8 cellular contexts compared by ENCODE assay signal in the genomic region with DNA sequence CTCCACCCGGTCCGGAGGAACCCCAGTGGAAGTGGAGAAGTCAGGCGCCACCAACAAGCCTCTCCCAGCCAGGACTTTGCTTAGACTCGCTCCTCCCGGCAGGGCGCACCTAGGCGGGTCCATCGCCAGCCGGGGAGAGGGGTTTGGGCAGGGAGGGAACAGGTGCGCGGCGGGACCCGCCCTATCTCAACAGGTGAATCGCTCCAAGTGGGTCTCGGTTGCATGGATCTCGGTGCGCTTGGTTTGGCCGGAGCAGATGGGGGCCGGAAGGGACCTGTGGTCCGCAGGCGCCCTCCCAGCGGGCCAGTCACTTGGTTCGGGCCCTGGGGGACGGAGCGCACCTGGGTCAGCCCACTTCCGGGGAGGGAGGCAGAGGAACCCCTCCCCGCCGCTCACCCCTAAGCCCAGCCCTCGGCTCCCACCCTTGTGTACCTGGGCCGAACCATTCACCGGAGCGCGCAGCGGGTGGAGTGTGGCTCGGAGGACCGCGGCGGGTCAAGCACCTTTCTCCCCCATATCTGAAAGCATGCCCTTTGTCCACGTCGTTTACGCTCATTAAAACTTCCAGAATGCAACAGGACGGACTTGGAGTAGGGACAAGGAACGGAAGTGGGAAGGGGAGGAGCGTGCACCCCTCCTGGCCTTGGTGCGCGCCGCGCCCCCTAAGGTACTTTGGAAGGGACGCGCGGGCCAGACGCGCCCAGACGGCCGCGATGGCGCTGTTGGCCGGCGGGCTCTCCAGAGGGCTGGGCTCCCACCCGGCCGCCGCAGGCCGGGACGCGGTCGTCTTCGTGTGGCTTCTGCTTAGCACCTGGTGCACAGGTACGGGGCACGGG. TPM values are rescaled to one million over a fixed set of nuclear protein-coding genes. Genes with fewer than 3 reads are reported as not detected.
A peak's percentile ranks its signal among the peaks of the same experiment; 100 is the strongest.
DNase-seq lines count a peak whose midpoint lies in the region; ATAC-seq and TF ChIP-seq lines count a peak whose summit lies in the region.

A gene with protein sequence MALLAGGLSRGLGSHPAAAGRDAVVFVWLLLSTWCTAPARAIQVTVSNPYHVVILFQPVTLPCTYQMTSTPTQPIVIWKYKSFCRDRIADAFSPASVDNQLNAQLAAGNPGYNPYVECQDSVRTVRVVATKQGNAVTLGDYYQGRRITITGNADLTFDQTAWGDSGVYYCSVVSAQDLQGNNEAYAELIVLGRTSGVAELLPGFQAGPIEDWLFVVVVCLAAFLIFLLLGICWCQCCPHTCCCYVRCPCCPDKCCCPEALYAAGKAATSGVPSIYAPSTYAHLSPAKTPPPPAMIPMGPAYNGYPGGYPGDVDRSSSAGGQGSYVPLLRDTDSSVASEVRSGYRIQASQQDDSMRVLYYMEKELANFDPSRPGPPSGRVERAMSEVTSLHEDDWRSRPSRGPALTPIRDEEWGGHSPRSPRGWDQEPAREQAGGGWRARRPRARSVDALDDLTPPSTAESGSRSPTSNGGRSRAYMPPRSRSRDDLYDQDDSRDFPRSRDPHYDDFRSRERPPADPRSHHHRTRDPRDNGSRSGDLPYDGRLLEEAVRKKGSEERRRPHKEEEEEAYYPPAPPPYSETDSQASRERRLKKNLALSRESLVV (plus strand): TSS at position 693 of the 836 bp plus-strand sequence. CDS start 21 bp downstream, at position 714.

- peak within 1 kb of the TSS; percentile 89 to 92 for H3K4me3 Mint-ChIP-seq in effector memory CD8-positive, alpha-beta T cell
- peak within 1 kb of the TSS; percentile 93 to 98 (median 94) for H3K4me3 Mint-ChIP-seq in naive thymus-derived CD8-positive, alpha-beta T cell

- 0 out of 4 replicates have a peak, but pooled peaks cover 0 to 5% of the 10 kb centered on the region in 2 experiments for H3K9me3 ChIP-seq in HCT116 (ENCODE audit: control insufficient read depth in 1 of 2, insufficient read depth in 1 of 2, low read depth in 1 of 2, low read length in 2 of 2)
- H3K9me3 ChIP-seq in testis: no peaks in the 10 kb centered on the region

- H3K27ac Mint-ChIP-seq in effector memory CD8-positive, alpha-beta T cell: peak within 1 kb of the TSS; percentile 94 to 95
- H3K27ac Mint-ChIP-seq in naive thymus-derived CD8-positive, alpha-beta T cell: peak within 1 kb of the TSS; percentile 93 to 99 (median 98)

- intact Hi-C loops in HCT116 (cut with micrococcal nuclease) (loop anchor here (5.0 kb wide), 2 partner anchors 86 to 181 kb away; no protein-coding TSS in a partner anchor), testis (cut with DNase I; ENCODE audit: low total_unique reads) (no loop called here)

- POLR2A ChIA-PET in HCT116 (lab: Charles Lee): interaction anchor here (1.0 kb wide), 1 partner anchor 760 kb away, joined by 3 read pairs; a partner anchor contains a TSS
- POLR2A ChIA-PET in naive thymus-derived CD8-positive, alpha-beta T cell (lab: Charles Lee): interaction anchor here (0.6 to 2.4 kb wide), 6 partner anchors 19 to 106 kb away, joined by 4 to 24 read pairs (median 5); a partner anchor contains a TSS

- H3K4me1 Mint-ChIP-seq in effector memory CD8-positive, alpha-beta T cell (ENCODE audit: low read depth in 2 of 2): peaks cover 25 to 27% of the 10 kb centered on the region in 2 donors
- peaks cover 25 to 49% (median 45%) of the 10 kb centered on the region in 4 donors for H3K4me1 Mint-ChIP-seq in naive thymus-derived CD8-positive, alpha-beta T cell

- H3K27me3 Mint-ChIP-seq in effector memory CD8-positive, alpha-beta T cell: peaks cover 16 to 27% of the 10 kb centered on the region in 2 donors
- peaks cover 0 to 2% (median 0%) of the 10 kb centered on the region in 5 donors for H3K27me3 Mint-ChIP-seq in naive thymus-derived CD8-positive, alpha-beta T cell

- H4K20me1 ChIP-seq in HCT116 (ENCODE audit: insufficient read depth): peaks cover 4% of the 10 kb centered on the region; the same call in 1 of the 2 replicates

- peak within 1 kb of the TSS; percentile 93 for H3K9ac ChIP-seq in HCT116 (ENCODE audit: low read length)

- H2AFZ ChIP-seq in HCT116 (ENCODE audit: low read depth, low read length, poor library complexity, severe bottlenecking): peak within 1 kb of the TSS; percentile 25

- DNase-seq in HCT116 (ENCODE audit: low read depth, low spot score) (peak; percentile 94), NCI-H146 (lab: John Stamatoyannopoulos, UW) (peak; percentile 98), testis (peak; percentile 93), NCI-H1694 treated with DMSO at 0.1 percent for 48 hours (lab: John Stamatoyannopoulos, UW) (no peak)
- DNase-seq in activated CD4-positive, alpha-beta T cell treated with anti-CD3 and anti-CD28 coated beads, Interleukin-2, amount 50 U/mL, for 1 hour: peak; percentile 78
- peak; percentile 65 to 68 (median 68) for DNase-seq in effector memory CD8-positive, alpha-beta T cell
- DNase-seq in naive thymus-derived CD8-positive, alpha-beta T cell: peak; percentile 74 to 94 (median 86)

- H3K4me1 ChIP-seq in HCT116 (ENCODE audit: control insufficient read depth in 1 of 2, insufficient read depth in 2 of 2, low read length in 2 of 2): peaks cover 10 to 26% of the 10 kb centered on the region in 2 experiments
- no peaks in the 10 kb centered on the region for H3K4me1 ChIP-seq in testis

- RAD21 ChIA-PET in HCT116 (lab: Charles Lee; ENCODE audit: low non-redundant PET in 1 of 2, low total read pairs in 2 of 2, uncharacterized antibody in 2 of 2, unreplicated experiment in 2 of 2): no interaction called here

- H3K27ac ChIP-seq in HCT116 (ENCODE audit: low read depth, low read length) (peak within 1 kb of the TSS; percentile 98), testis (peak within 1 kb of the TSS; percentile 86 to 88)

- no TSS peak for BruUV-seq in HCT116 (replicated peaks; lab: Mats Ljungman, UMichigan)

- H3K9me2 ChIP-seq in HCT116 (ENCODE audit: insufficient read depth): no peaks in the 10 kb centered on the region

- TF ChIP-seq CTCF in HCT116 (IDR thresholded peaks at IDR 0.05 in 2 of 3, conservative IDR thresholded peaks at IDR 0.05 in 1 of 3; ENCODE audit: borderline replicate concordance in 1 of 3, insufficient read depth in 1 of 3, low read depth in 2 of 3, low read length in 2 of 3) (no peak), testis (IDR thresholded peaks at IDR 0.05) (peak in 1 of 3 experiments; percentile 3)

- 1% methylated on average over 68 of the region's 69 CpGs; no CpG with 5 or more reads in 1 of the 2 donors for WGBS in testis, 2 donors

- TF ChIP-seq POLR2A in HCT116 (IDR thresholded peaks at IDR 0.05; ENCODE audit: borderline replicate concordance, extremely low read depth, insufficient read depth, insufficient read length) (peak; percentile 99), testis (IDR thresholded peaks at IDR 0.05) (no peak)

- H3K9me3 Mint-ChIP-seq in effector memory CD8-positive, alpha-beta T cell: no peaks in the 10 kb centered on the region
- peaks cover 0 to 10% (median 2%) of the 10 kb centered on the region in 9 donors for H3K9me3 Mint-ChIP-seq in naive thymus-derived CD8-positive, alpha-beta T cell

- H3K36me3 Mint-ChIP-seq in effector memory CD8-positive, alpha-beta T cell (ENCODE audit: insufficient read depth): peaks cover 27% of the 10 kb centered on the region
- peaks cover 5 to 38% (median 6%) of the 10 kb centered on the region in 3 donors for H3K36me3 Mint-ChIP-seq in naive thymus-derived CD8-positive, alpha-beta T cell

- H3K79me2 ChIP-seq in HCT116 (ENCODE audit: insufficient read depth, low read length): peaks cover 44% of the 10 kb centered on the region

- H3K4me3 ChIP-seq in GM08714 (ENCODE audit: low read length): peak within 1 kb of the TSS; percentile 64
- peak within 1 kb of the TSS; percentile 98 to 99 for H3K4me3 ChIP-seq in HCT116 (replicated peaks in 1 of 2; ENCODE audit: low read depth in 1 of 2, low read length in 2 of 2)
- peak within 1 kb of the TSS; percentile 60 to 78 for H3K4me3 ChIP-seq in testis

- CTCF ChIA-PET in HCT116 (lab: Charles Lee): no interaction called here

- peak within 1 kb of the TSS; percentile 93 for H3K4me2 ChIP-seq in HCT116 (ENCODE audit: low read length)

- H3K27me3 ChIP-seq in HCT116 (ENCODE audit: insufficient read depth, low read length) (no peaks in the 10 kb centered on the region), testis (no peaks in the 10 kb centered on the region)

- H3K36me3 ChIP-seq in HCT116 (ENCODE audit: control insufficient read depth in 1 of 2, insufficient read depth in 2 of 2, low read length in 2 of 2): peaks cover 12 to 22% of the 10 kb centered on the region in 2 experiments
- H3K36me3 ChIP-seq in testis (ENCODE audit: low read depth, missing control alignments): no peaks in the 10 kb centered on the region

- peak; percentile 84 for ATAC-seq in HCT116
- ATAC-seq in effector memory CD8-positive, alpha-beta T cell (replicated peaks): peak; percentile 88
- ATAC-seq in naive thymus-derived CD8-positive, alpha-beta T cell: peak; percentile 85 to 90

- no peak for TF ChIP-seq RAD21 in HCT116 (IDR thresholded peaks at IDR 0.05; ENCODE audit: low read depth)

TF ChIP-seq in HCT116, 20 proteins besides CTCF, POLR2A, EP300 and RAD21 (continues in another document):
- TF ChIP-seq TCF7L2 (IDR thresholded peaks at IDR 0.05; ENCODE audit: borderline replicate concordance, extremely low read depth, insufficient read depth, insufficient read length) (peak; percentile 20), ZFX (IDR thresholded peaks at IDR 0.05) (no peak; the same call in 1 of the 2 replicates), POLR2AphosphoS5 (IDR thresholded peaks at IDR 0.05; ENCODE audit: low read depth, low read length) (peak; percentile 99), JUND (IDR thresholded peaks at IDR 0.05) (peak; percentile 85)
- TF ChIP-seq, protein P1, sequence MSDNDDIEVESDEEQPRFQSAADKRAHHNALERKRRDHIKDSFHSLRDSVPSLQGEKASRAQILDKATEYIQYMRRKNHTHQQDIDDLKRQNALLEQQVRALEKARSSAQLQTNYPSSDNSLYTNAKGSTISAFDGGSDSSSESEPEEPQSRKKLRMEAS (IDR thresholded peaks at IDR 0.05): peak; percentile 81

RNA-seq across cellular contexts. Expression of the gene that starts here (rescaled TPM):
- total RNA-seq in HCT116 (2021; ENCODE audit: unreplicated experiment) (211 TPM), testis (100 to 1,000 TPM; 154 to 195 TPM)
- 486 and 684 TPM in 2 replicates for polyA plus RNA-seq in HCT116 (2012)
- 10 to 100 TPM; 57.4 to 59.9 TPM for total RNA-seq in naive thymus-derived CD8-positive, alpha-beta T cell
- polyA plus RNA-seq in naive thymus-derived CD8-positive, alpha-beta T cell: 100 to 1,000 TPM in 1 of 3 donors, 10 to 100 TPM in 2; 36.7 to 106 (median 65.7) TPM
- polyA plus RNA-seq in testis (ENCODE audit: insufficient read depth, low read depth, low replicate concordance): 85.7 TPM
